In genomic region chr6:10269814-10270472, GRCh38 we compare ENCODE assay signal across 14 cellular contexts.
DNase-seq lines count a peak whose midpoint lies in the region; ATAC-seq and TF ChIP-seq lines count a peak whose summit lies in the region.
"Had no signal": no experiment of that assay in that cellular context is flagged by ENCODE, and none has a peak within 500 bp of the region (broad histone marks: within the 10 kb centered on the region; RNA-seq: fewer than 3 reads in every experiment).

No MANE protein-coding gene starts in this region.

- H3K27me3 ChIP-seq in HUES64 (ENCODE audit: insufficient read depth, low read length) (no peaks in the 10 kb centered on the region), prostate gland (replicated peaks; ENCODE audit: insufficient read depth) (no peaks in the 10 kb centered on the region)
- H3K27me3 ChIP-seq: BE2C had no signal

- H3K27ac ChIP-seq in HUES64 (ENCODE audit: low read depth, low read length) = no peak overlapping the region
- no peak overlapping the region for H3K27ac ChIP-seq in prostate gland

- DNase-seq in GM13977 (ENCODE audit: low spot score) = peak; percentile 7
- DNase-seq in epithelial cell of proximal tubule (ENCODE audit: low read depth) = peak; percentile 12
- DNase-seq in activated CD4-positive, alpha-beta T cell treated with anti-CD3 and anti-CD28 coated beads, Interleukin-2, amount 10 ng/mL, durations not matched to agents 7 days and 5 days = no peak
- no peak for DNase-seq in prostate gland (ENCODE audit: low spot score)
- no peak for DNase-seq in activated CD4-positive, alpha-beta T cell treated with anti-CD3 and anti-CD28 coated beads, Interleukin-2, amount 50 U/mL, for 48 hours
- DNase-seq: aorta, BE2C, GDM1, NCI-H2227 treated with DMSO at 0.1 percent for 48 hours, right cardiac atrium had no signal

- no peaks in the 10 kb centered on the region for H3K9me3 ChIP-seq in HUES64 (ENCODE audit: insufficient read depth, low read depth, low read length)
- no peaks in the 10 kb centered on the region for H3K9me3 ChIP-seq in prostate gland
- H3K9me3 ChIP-seq: BE2C had no signal

- TF ChIP-seq CTCF in GM13977 (IDR thresholded peaks at IDR 0.05; ENCODE audit: extremely low read depth, insufficient read depth, missing control alignments) (no peak), epithelial cell of proximal tubule (conservative IDR thresholded peaks at IDR 0.05; ENCODE audit: low read depth, low read length) (no peak), prostate gland (IDR thresholded peaks at IDR 0.05) (no peak)

- H3K4me3 ChIP-seq in HUES64 (ENCODE audit: low read length) (no peak overlapping the region), epithelial cell of proximal tubule (ENCODE audit: low read depth, low read length) (no peak overlapping the region), prostate gland (no peak overlapping the region)

- H3K9ac ChIP-seq in HUES64 (ENCODE audit: low read depth, low read length) = peak overlapping the region; percentile 3; the same call in 1 of the 2 replicates

- H3K4me1 ChIP-seq in HUES64 (ENCODE audit: insufficient read depth, low read length) = peaks cover 42% of the 10 kb centered on the region
- no peaks in the 10 kb centered on the region for H3K4me1 ChIP-seq in prostate gland (replicated peaks)
- H3K4me1 ChIP-seq: BE2C had no signal

- H3K4me3 Mint-ChIP-seq in activated CD4-positive, alpha-beta T cell treated with anti-CD3 and anti-CD28 coated beads, Interleukin-2, amount 10 ng/mL, durations not matched to agents 7 days and 5 days = no peak overlapping the region

- H3K4me1 Mint-ChIP-seq in activated CD4-positive, alpha-beta T cell treated with anti-CD3 and anti-CD28 coated beads, Interleukin-2, amount 10 ng/mL, durations not matched to agents 7 days and 5 days = no peaks in the 10 kb centered on the region

- CTCF ChIA-PET in activated CD4-positive, alpha-beta T cell treated with anti-CD3 and anti-CD28 coated beads, Interleukin-2, amount 10 ng/mL, durations not matched to agents 7 days and 5 days (lab: Charles Lee) = no interaction called here

- in situ Hi-C loops in GM13977 (cut with MboI; ENCODE audit: low pct_unique_long_range_greater_than_20kb, low sequenced_read_pairs, unreplicated experiment) = no loop called here

- H3K27me3 Mint-ChIP-seq in activated CD4-positive, alpha-beta T cell treated with anti-CD3 and anti-CD28 coated beads, Interleukin-2, amount 10 ng/mL, durations not matched to agents 7 days and 5 days = peaks cover 10% of the 10 kb centered on the region

- WGBS in HUES64 = 87% methylated on average over 5 of the region's 6 CpGs
- 59% methylated on average over 6 of the region's 6 CpGs for WGBS in prostate gland

- POLR2A ChIA-PET in activated CD4-positive, alpha-beta T cell treated with anti-CD3 and anti-CD28 coated beads, Interleukin-2, amount 10 ng/mL, durations not matched to agents 7 days and 5 days (lab: Charles Lee) = no interaction called here

- no peaks in the 10 kb centered on the region for H3K9me3 Mint-ChIP-seq in activated CD4-positive, alpha-beta T cell treated with anti-CD3 and anti-CD28 coated beads, Interleukin-2, amount 10 ng/mL, durations not matched to agents 7 days and 5 days

- no peak overlapping the region for H3K27ac Mint-ChIP-seq in activated CD4-positive, alpha-beta T cell treated with anti-CD3 and anti-CD28 coated beads, Interleukin-2, amount 10 ng/mL, durations not matched to agents 7 days and 5 days

- no peaks in the 10 kb centered on the region for H3K36me3 Mint-ChIP-seq in activated CD4-positive, alpha-beta T cell treated with anti-CD3 and anti-CD28 coated beads, Interleukin-2, amount 10 ng/mL, durations not matched to agents 7 days and 5 days (ENCODE audit: low read depth)

- TF ChIP-seq POLR2A in prostate gland (IDR thresholded peaks at IDR 0.05) = no peak

- intact Hi-C loops in prostate gland (cut with DNase I) = no loop called here

- ATAC-seq in GM21529 (IDR thresholded peaks at IDR 0.05; ENCODE audit: unreplicated experiment) = peak; percentile 79
- no peak for ATAC-seq in HG03565 (IDR thresholded peaks at IDR 0.05; ENCODE audit: unreplicated experiment)
- ATAC-seq: right cardiac atrium, Right ventricle myocardium inferior had no signal

- no peaks in the 10 kb centered on the region for H3K36me3 ChIP-seq in HUES64 (ENCODE audit: insufficient read depth, low read length)
- no peaks in the 10 kb centered on the region for H3K36me3 ChIP-seq in prostate gland
- H3K36me3 ChIP-seq: BE2C had no signal

Comparison
In these comparisons a context has a peak if more than half of its experiments do, and no peak if none do; other contexts are left out.
1. DNase-seq: peak in GM13977 (single experiment) and epithelial cell of proximal tubule (single experiment); none in activated CD4-positive, alpha-beta T cell treated with anti-CD3 and anti-CD28 coated beads, Interleukin-2, amount 10 ng/mL, durations not matched to agents 7 days and 5 days (single experiment), prostate gland (single experiment) and activated CD4-positive, alpha-beta T cell treated with anti-CD3 and anti-CD28 coated beads, Interleukin-2, amount 50 U/mL, for 48 hours (0 of 2).